ENCODE assay signal across 12 cellular contexts in genomic region chr17:78739331-78739853, GRCh38. TPM values are rescaled to one million over a fixed set of nuclear protein-coding genes. Genes with fewer than 3 reads are reported as not detected.
A peak's percentile ranks its signal among the peaks of the same experiment; 100 is the strongest.
DNase-seq lines count a peak whose midpoint lies in the region; ATAC-seq and TF ChIP-seq lines count a peak whose summit lies in the region.
"Had no signal": no experiment of that assay in that cellular context is flagged by ENCODE, and none has a peak within 500 bp of the region (broad histone marks: within the 10 kb centered on the region; RNA-seq: fewer than 3 reads in every experiment).

No MANE protein-coding gene starts in this region.

- H3K4me1 ChIP-seq in Loucy (ENCODE audit: insufficient read depth, low read length, poor library complexity, severe bottlenecking) (peaks cover 78% of the 10 kb centered on the region), psoas muscle (peaks cover 82% of the 10 kb centered on the region), aorta (ENCODE audit: control insufficient read depth in 1 of 2, insufficient read depth in 2 of 2, low read length in 2 of 2) (peaks cover 0 to 4% of the 10 kb centered on the region in 2 donors)

- peaks cover 37% of the 10 kb centered on the region for H3K36me3 Mint-ChIP-seq in T-helper 2 cell treated with Interferon-gamma antibody and Interleukin-4, amounts not matched to agents 5 μg/mL and 100 μg/mL, for 36 hours (ENCODE audit: low read depth)
- H3K36me3 Mint-ChIP-seq in activated naive CD8-positive, alpha-beta T cell treated with anti-CD3 and anti-CD28 coated beads for 36 hours, result peaks cover 28% of the 10 kb centered on the region
- H3K36me3 Mint-ChIP-seq: WTC11 had no signal

- peaks cover 3% of the 10 kb centered on the region; the same call in 1 of the 2 replicates for H3K36me3 ChIP-seq in Loucy (ENCODE audit: insufficient read depth, low read length)
- no peaks in the 10 kb centered on the region for H3K36me3 ChIP-seq in psoas muscle (ENCODE audit: insufficient read depth in 1 of 2, low read depth in 1 of 2)
- no peaks in the 10 kb centered on the region for H3K36me3 ChIP-seq in aorta (ENCODE audit: control insufficient read depth in 1 of 2, insufficient read depth in 2 of 2, low read length in 1 of 2)

- peaks cover 15% of the 10 kb centered on the region for H3F3A ChIP-seq in Loucy (ENCODE audit: low read depth)

- DNase-seq in T-helper 2 cell treated with Interferon-gamma antibody and Interleukin-4, amounts not matched to agents 5 μg/mL and 100 μg/mL, for 36 hours (ENCODE audit: low spot score), result no peak
- DNase-seq in T-helper 2 cell (no peak), psoas muscle (no peak), GM10248 (ENCODE audit: extremely low spot score) (no peak), aorta (no peak)
- DNase-seq in activated naive CD8-positive, alpha-beta T cell treated with anti-CD3 and anti-CD28 coated beads for 36 hours, result no peak
- DNase-seq: NCI-H2081 treated with DMSO at 0.1 percent for 48 hours; stimulated activated CD8-positive, alpha-beta memory T cell treated with anti-CD3 and anti-CD28 coated beads, Interleukin-4, amount 100 ng/mL, for 48 hours had no signal

- H3K27ac ChIP-seq in psoas muscle (peak overlapping the region; percentile 81), aorta (ENCODE audit: low read depth in 1 of 2, low read length in 2 of 2) (no peak overlapping the region)

- H3K27me3 ChIP-seq in Loucy (ENCODE audit: insufficient read depth, low read length, poor library complexity, severe bottlenecking) (no peaks in the 10 kb centered on the region), psoas muscle (ENCODE audit: insufficient read depth in 3 of 3, low read length in 2 of 3) (no peaks in the 10 kb centered on the region), aorta (ENCODE audit: control insufficient read depth in 1 of 2, insufficient read depth in 2 of 2, low read length in 1 of 2) (no peaks in the 10 kb centered on the region)

- peak overlapping the region; percentile 44 for H3K9ac ChIP-seq in Loucy (ENCODE audit: low read depth, low read length, poor library complexity, severe bottlenecking)

- peaks cover 78% of the 10 kb centered on the region for H3K4me1 Mint-ChIP-seq in T-helper 2 cell treated with Interferon-gamma antibody and Interleukin-4, amounts not matched to agents 5 μg/mL and 100 μg/mL, for 36 hours (ENCODE audit: low read depth)
- H3K4me1 Mint-ChIP-seq in activated naive CD8-positive, alpha-beta T cell treated with anti-CD3 and anti-CD28 coated beads for 36 hours, result peaks cover 82% of the 10 kb centered on the region

- no peaks in the 10 kb centered on the region for H3K27me3 Mint-ChIP-seq in T-helper 2 cell treated with Interferon-gamma antibody and Interleukin-4, amounts not matched to agents 5 μg/mL and 100 μg/mL, for 36 hours (ENCODE audit: low read depth)
- no peaks in the 10 kb centered on the region for H3K27me3 Mint-ChIP-seq in activated naive CD8-positive, alpha-beta T cell treated with anti-CD3 and anti-CD28 coated beads for 36 hours

- intact Hi-C loops in psoas muscle (cut with DNase I) (loop anchor here in 1 of 2 donors (5.0 kb wide), 1 partner anchor 43 kb away; the partner anchor contains the start of gene CYTH1), aorta (cut with DNase I) (no loop called here)

- peak overlapping the region; percentile 41 for H3K4me3 ChIP-seq in Loucy (ENCODE audit: low read length, poor library complexity, severe bottlenecking)
- no peak overlapping the region for H3K4me3 ChIP-seq in psoas muscle
- H3K4me3 ChIP-seq in aorta (ENCODE audit: low read length in 2 of 2), result no peak overlapping the region
- H3K4me3 ChIP-seq: GM23338 had no signal

- peak overlapping the region; percentile 25 for H3K4me3 Mint-ChIP-seq in T-helper 2 cell treated with Interferon-gamma antibody and Interleukin-4, amounts not matched to agents 5 μg/mL and 100 μg/mL, for 36 hours
- peak overlapping the region; percentile 8 for H3K4me3 Mint-ChIP-seq in activated naive CD8-positive, alpha-beta T cell treated with anti-CD3 and anti-CD28 coated beads for 36 hours
- H3K4me3 Mint-ChIP-seq: GM23338, WTC11 had no signal

- peak in 3 of 4 donors; percentile 6 to 20 (median 15) for ATAC-seq in psoas muscle
- no peak for ATAC-seq in GM19463 (IDR thresholded peaks at IDR 0.05; ENCODE audit: unreplicated experiment)
- ATAC-seq in aorta (ENCODE audit: low FRiP score), result no peak
- ATAC-seq: GM23338, WTC11 had no signal

- H4K20me1 ChIP-seq in Loucy (ENCODE audit: insufficient read depth, low read length, poor library complexity, severe bottlenecking), result peaks cover 30% of the 10 kb centered on the region

- H3K79me2 ChIP-seq in Loucy (ENCODE audit: insufficient read depth, low read length), result peaks cover 94% of the 10 kb centered on the region

- H3K9me3 ChIP-seq in Loucy (ENCODE audit: insufficient read depth, low read depth, low read length) (no peaks in the 10 kb centered on the region), psoas muscle (no peaks in the 10 kb centered on the region), aorta (ENCODE audit: control insufficient read depth, low read length) (no peaks in the 10 kb centered on the region)

- WGBS in psoas muscle, 3 donors, result 57 to 75% (median 63%) methylated on average over 7 of the region's 7 CpGs
- WGBS in aorta, 2 donors, result 89 to 91% methylated on average over 7 of the region's 7 CpGs

- H3K27ac Mint-ChIP-seq in T-helper 2 cell treated with Interferon-gamma antibody and Interleukin-4, amounts not matched to agents 5 μg/mL and 100 μg/mL, for 36 hours, result peak overlapping the region; percentile 67
- H3K27ac Mint-ChIP-seq in activated naive CD8-positive, alpha-beta T cell treated with anti-CD3 and anti-CD28 coated beads for 36 hours, result peak overlapping the region; percentile 81
- H3K27ac Mint-ChIP-seq: WTC11 had no signal

- POLR2A ChIA-PET in GM10248 (lab: Yijun Ruan, JAX), result interaction anchor here (0.6 to 1.2 kb wide), 2 partner anchors 9 to 1398 kb away, joined by 3 to 4 read pairs; no protein-coding TSS in a partner anchor

- TF ChIP-seq CTCF in Loucy (conservative IDR thresholded peaks at IDR 0.05; ENCODE audit: low read length) (no peak), psoas muscle (IDR thresholded peaks at IDR 0.05) (no peak), GM10248 (IDR thresholded peaks at IDR 0.05; ENCODE audit: control extremely low read depth, extremely low read depth, low read depth, missing control alignments) (no peak)

- H3K9me2 ChIP-seq in Loucy (replicated peaks; ENCODE audit: low read depth, low read length), result no peaks in the 10 kb centered on the region

- H3K4me2 ChIP-seq in Loucy (ENCODE audit: low read depth, low read length, poor library complexity, severe bottlenecking), result peak overlapping the region; percentile 76
- H3K4me2 ChIP-seq: GM23338 had no signal

- CTCF ChIA-PET in GM10248 (lab: Yijun Ruan, JAX), result interaction anchor here (0.9 to 3.2 kb wide), 13 partner anchors 9 to 317 kb away, joined by 3 to 12 read pairs (median 3); no protein-coding TSS in a partner anchor

- H2AFZ ChIP-seq in Loucy (ENCODE audit: low read length), result no peak overlapping the region
- H2AFZ ChIP-seq: GM23338 had no signal

- no peaks in the 10 kb centered on the region for H3K9me3 Mint-ChIP-seq in T-helper 2 cell treated with Interferon-gamma antibody and Interleukin-4, amounts not matched to agents 5 μg/mL and 100 μg/mL, for 36 hours
- peaks cover 3% of the 10 kb centered on the region for H3K9me3 Mint-ChIP-seq in activated naive CD8-positive, alpha-beta T cell treated with anti-CD3 and anti-CD28 coated beads for 36 hours
- H3K9me3 Mint-ChIP-seq: GM23338, WTC11 had no signal

RNA-seq across cellular contexts. Expression of gene CYTH1, which starts 42.7 kb away (rescaled TPM):
- 10 to 100 TPM; 88.9 to 89.6 TPM for total RNA-seq in activated naive CD8-positive, alpha-beta T cell treated with anti-CD3 and anti-CD28 coated beads for 36 hours
- total RNA-seq in psoas muscle, result 10 to 100 TPM; 25.6 to 40.4 (median 34.0) TPM
- polyA plus RNA-seq in psoas muscle, result 10 to 100 TPM; 18.7 to 38.0 (median 23.9) TPM
- total RNA-seq in aorta, result 10 to 100 TPM; 45.0 to 66.8 TPM
- polyA plus RNA-seq in aorta, result 10 to 100 TPM; 20.3 to 20.4 TPM

Comparison
In these comparisons a context has a peak if more than half of its experiments do, and no peak if none do; other contexts are left out.
1. ATAC-seq: peak in psoas muscle (3 of 4); none in GM19463 (single experiment) and aorta (single experiment).